14 cellular contexts compared by ENCODE assay signal in the genomic region with DNA sequence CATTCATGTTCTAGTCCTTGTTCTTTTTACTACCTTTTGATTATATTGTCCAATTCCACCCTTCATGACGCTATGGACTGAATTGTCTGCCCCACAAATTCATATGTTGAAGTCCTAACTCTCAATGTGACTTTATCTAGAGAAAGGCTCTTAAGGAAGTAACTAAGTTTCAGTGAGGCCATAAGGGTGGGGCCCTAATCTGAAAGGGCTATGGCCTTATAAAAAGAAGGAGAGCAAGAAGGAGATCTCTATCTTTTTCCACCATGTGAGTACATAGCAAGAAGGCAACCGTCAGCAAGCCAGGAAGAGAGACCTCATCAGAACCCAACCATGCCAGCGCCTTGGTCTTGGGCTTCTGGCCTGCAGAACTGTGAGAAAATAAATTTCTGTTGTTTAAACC.
"Had no signal": no experiment of that assay in that cellular context is flagged by ENCODE, and none has a peak within 500 bp of the region (broad histone marks: within the 10 kb centered on the region; RNA-seq: fewer than 3 reads in every experiment).

No MANE protein-coding gene starts in this region.

- H3K36me3 ChIP-seq: cardiac muscle cell, heart right ventricle, upper lobe of left lung had no signal

- H3K9me3 Mint-ChIP-seq: activated naive CD4-positive, alpha-beta T cell treated with anti-CD3 and anti-CD28 coated beads, Interleukin-2, amount 10 ng/mL, durations not matched to agents 7 days and 5 days; activated T-helper 2 cell treated with anti-CD3 and anti-CD28 coated beads, Interferon-gamma antibody, Interleukin-2, Interleukin-4, amounts not matched to agents 10 μg/mL and 5 μg/mL and 100 μg/mL, durations not matched to agents 14 hours and 24 hours and 36 hours; naive B cell; T-helper 2 cell treated with Interferon-gamma antibody and Interleukin-4, amounts not matched to agents 5 μg/mL and 100 μg/mL, for 36 hours had no signal

- H3K4me3 ChIP-seq: cardiac muscle cell, coronary artery, heart right ventricle, upper lobe of left lung had no signal

- H3K27ac ChIP-seq: cardiac muscle cell had no signal

- H3K36me3 Mint-ChIP-seq: activated naive CD4-positive, alpha-beta T cell treated with anti-CD3 and anti-CD28 coated beads, Interleukin-2, amount 10 ng/mL, durations not matched to agents 7 days and 5 days; naive B cell had no signal

- DNase-seq: activated CD4-positive, alpha-beta T cell treated with anti-CD3 and anti-CD28 coated beads, Interleukin-2, amount 10 ng/mL, durations not matched to agents 7 days and 5 days; activated naive CD4-positive, alpha-beta T cell treated with anti-CD3 and anti-CD28 coated beads, Interleukin-2, amount 10 ng/mL, durations not matched to agents 7 days and 5 days; effector CD4-positive, alpha-beta T cell; foreskin melanocyte; naive B cell; stimulated activated CD4-positive, alpha-beta T cell treated with anti-CD3 and anti-CD28 coated beads, Interleukin-2, amount 100 ng/mL, for 48 hours; stimulated activated naive CD4-positive, alpha-beta T cell treated with Interleukin-2 at 50 U/mL for 16 hours had no signal

- H3K9me3 ChIP-seq: heart right ventricle, upper lobe of left lung had no signal

- FAIRE-seq: keratinocyte had no signal

- H3K27ac Mint-ChIP-seq: activated CD4-positive, alpha-beta T cell treated with anti-CD3 and anti-CD28 coated beads, Interleukin-2, amount 10 ng/mL, durations not matched to agents 7 days and 5 days; activated naive CD4-positive, alpha-beta T cell treated with anti-CD3 and anti-CD28 coated beads, Interleukin-2, amount 10 ng/mL, durations not matched to agents 7 days and 5 days; activated T-helper 2 cell treated with anti-CD3 and anti-CD28 coated beads, Interferon-gamma antibody, Interleukin-2, Interleukin-4, amounts not matched to agents 10 μg/mL and 5 μg/mL and 100 μg/mL, durations not matched to agents 14 hours and 24 hours and 36 hours; T-helper 2 cell treated with Interferon-gamma antibody and Interleukin-4, amounts not matched to agents 5 μg/mL and 100 μg/mL, for 36 hours had no signal

- H3K4me3 Mint-ChIP-seq: activated CD4-positive, alpha-beta T cell treated with anti-CD3 and anti-CD28 coated beads, Interleukin-2, amount 10 ng/mL, durations not matched to agents 7 days and 5 days; activated naive CD4-positive, alpha-beta T cell treated with anti-CD3 and anti-CD28 coated beads, Interleukin-2, amount 10 ng/mL, durations not matched to agents 7 days and 5 days; naive B cell; T-helper 2 cell treated with Interferon-gamma antibody and Interleukin-4, amounts not matched to agents 5 μg/mL and 100 μg/mL, for 36 hours had no signal

- H3K27me3 ChIP-seq: cardiac muscle cell, heart right ventricle, upper lobe of left lung had no signal
